18 cellular contexts compared by ENCODE assay signal in genomic region chr3:196890309-196890708, GRCh38. TPM values are rescaled to one million over a fixed set of nuclear protein-coding genes. Genes with fewer than 3 reads are reported as not detected.
DNase-seq lines count a peak whose midpoint lies in the region; TF ChIP-seq lines count a peak whose summit lies in the region.
"Had no signal": no experiment of that assay in that cellular context is flagged by ENCODE, and none has a peak within 500 bp of the region (broad histone marks: within the 10 kb centered on the region; RNA-seq: fewer than 3 reads in every experiment).

No MANE protein-coding gene starts in this region.

- no peaks in the 10 kb centered on the region for H3K9me3 ChIP-seq in A673 (ENCODE audit: low read depth, low read length, poor library complexity, severe bottlenecking)
- H3K9me3 ChIP-seq in HEK293 (ENCODE audit: control insufficient read depth, insufficient read depth, low read depth, low read length) = no peaks in the 10 kb centered on the region
- H3K9me3 ChIP-seq: HAP-1 had no signal

- DNase-seq in A673 (ENCODE audit: low spot score) = no peak
- DNase-seq in chondrocyte (ENCODE audit: low spot score) = no peak
- no peak for DNase-seq in neural crest cell (ENCODE audit: low read depth, low spot score)
- DNase-seq in UCSD-AML1 (lab: John Stamatoyannopoulos, UW; ENCODE audit: unreplicated experiment) = no peak
- DNase-seq in GM10266 (ENCODE audit: extremely low spot score) = no peak
- DNase-seq in activated CD4-positive, CD25-positive, alpha-beta regulatory T cell (lab: John Stamatoyannopoulos, UW) = no peak
- DNase-seq: Calu3; CD4-positive, alpha-beta T cell; DMS79 treated with DMSO at 0.1 percent for 48 hours; GDM1; KBM-7; NCI-H1092 treated with DMSO at 0.1 percent for 48 hours; NCI-H1694; NCI-H345; PC-3 had no signal

- CTCF ChIA-PET in A673 (lab: Charles Lee) = no interaction called here
- CTCF ChIA-PET in HEK293 (lab: Yijun Ruan, JAX) = no interaction called here

- peaks cover 4% of the 10 kb centered on the region for H3K36me3 Mint-ChIP-seq in chondrocyte (ENCODE audit: low read depth)
- H3K36me3 Mint-ChIP-seq in neural crest cell (ENCODE audit: low read depth) = no peaks in the 10 kb centered on the region

- H3K27me3 ChIP-seq in A673 (replicated peaks; ENCODE audit: insufficient read depth, low read depth, low read length, poor library complexity) = no peaks in the 10 kb centered on the region

- POLR2A ChIA-PET in A673 (lab: Charles Lee; ENCODE audit: low non-redundant PET) (no interaction called here), HEK293 (lab: Yijun Ruan, JAX) (no interaction called here)

- H3K27me3 Mint-ChIP-seq in chondrocyte (ENCODE audit: low read depth) (no peaks in the 10 kb centered on the region), neural crest cell (ENCODE audit: low read depth) (no peaks in the 10 kb centered on the region)
- H3K27me3 Mint-ChIP-seq: B cell; CD4-positive, alpha-beta T cell had no signal

- H3K4me3 Mint-ChIP-seq in chondrocyte (ENCODE audit: unreplicated experiment) (no peak overlapping the region), neural crest cell (no peak overlapping the region)
- H3K4me3 Mint-ChIP-seq: B cell; CD4-positive, alpha-beta T cell had no signal

- intact Hi-C loops in A673 (cut with micrococcal nuclease; ENCODE audit: unreplicated experiment) = no loop called here

- peaks cover 4% of the 10 kb centered on the region for H3K4me1 ChIP-seq in A673 (ENCODE audit: insufficient read depth, low read length, poor library complexity, severe bottlenecking)
- no peaks in the 10 kb centered on the region for H3K4me1 ChIP-seq in HEK293 (ENCODE audit: control insufficient read depth, insufficient read depth, low read length)

- no peaks in the 10 kb centered on the region for H3K36me3 ChIP-seq in A673 (ENCODE audit: insufficient read depth, low read length, poor library complexity, severe bottlenecking)
- peaks cover 0 to 32% of the 10 kb centered on the region in 2 experiments; a peak in 2 of 3 replicates for H3K36me3 ChIP-seq in HEK293 (ENCODE audit: control insufficient read depth in 2 of 2, insufficient read depth in 1 of 2, low read length in 2 of 2)

- H3K27ac ChIP-seq in A673 (ENCODE audit: low read depth, low read length, poor library complexity, severe bottlenecking) (peak overlapping the region; percentile 45), HEK293 (ENCODE audit: extremely low read depth, low read depth, low read length) (no peak overlapping the region)

- H3K9me3 Mint-ChIP-seq in chondrocyte (ENCODE audit: low read depth) (no peaks in the 10 kb centered on the region), neural crest cell (no peaks in the 10 kb centered on the region)
- H3K9me3 Mint-ChIP-seq: CD4-positive, alpha-beta T cell had no signal

- BruUV-seq in A673 (replicated peaks; lab: Mats Ljungman, UMichigan) = no TSS peak

- TF ChIP-seq CTCF in A673 (conservative IDR thresholded peaks at IDR 0.05; ENCODE audit: low read depth, low read length) = no peak
- TF ChIP-seq CTCF in HEK293 (tag by site-specific recombination; IDR thresholded peaks at IDR 0.05) = no peak
- no peak for TF ChIP-seq CTCF in chondrocyte (IDR thresholded peaks at IDR 0.05)
- no peak for TF ChIP-seq CTCF in neural crest cell (conservative IDR thresholded peaks at IDR 0.05)
- no peak for TF ChIP-seq CTCF in GM10266 (IDR thresholded peaks at IDR 0.05; ENCODE audit: control insufficient read depth, insufficient read depth, low read depth, missing control alignments)

- H3K27ac Mint-ChIP-seq in chondrocyte (ENCODE audit: unreplicated experiment) (peak overlapping the region; percentile 69), neural crest cell (ENCODE audit: unreplicated experiment) (peak overlapping the region; percentile 61)
- H3K27ac Mint-ChIP-seq: B cell had no signal

- no peak overlapping the region for H3K4me3 ChIP-seq in A673 (ENCODE audit: low read depth, low read length, poor library complexity, severe bottlenecking)
- no peak overlapping the region for H3K4me3 ChIP-seq in HEK293 (ENCODE audit: low read depth, low read length)
- H3K4me3 ChIP-seq: HAP-1 had no signal

- H3K4me1 Mint-ChIP-seq in chondrocyte (ENCODE audit: low read depth) = peaks cover 22% of the 10 kb centered on the region
- H3K4me1 Mint-ChIP-seq in neural crest cell = no peaks in the 10 kb centered on the region

TF ChIP-seq in HEK293, 187 proteins besides CTCF, POLR2A, EP300 and RAD21:
- TF ChIP-seq ZBTB44 (tag by site-specific recombination; IDR thresholded peaks at IDR 0.05) = peak; percentile 69
- no peak for TF ChIP-seq ZNF362 (tag by site-specific recombination; IDR thresholded peaks at IDR 0.05)

RNA-seq across cellular contexts. Expression of gene SENP5, which starts 22.6 kb away (rescaled TPM):
- total RNA-seq in A673 (2021) (42.1 and 42.2 TPM in 2 replicates), chondrocyte (34.8 to 37.5 TPM (median 36.2 TPM) in 3 replicates), neural crest cell (41.3 and 44.4 TPM in 2 replicates)

RNA-seq across cellular contexts. Expression of gene NCBP2, which starts 52.0 kb away (rescaled TPM):
- 87.6 and 93.7 TPM in 2 replicates for total RNA-seq in A673 (2021)
- total RNA-seq in chondrocyte = 59.5 to 67.2 TPM (median 61.5 TPM) in 3 replicates
- total RNA-seq in neural crest cell = 117 and 122 TPM in 2 replicates
